1 cellular context compared by ENCODE assay signal in the genomic region with DNA sequence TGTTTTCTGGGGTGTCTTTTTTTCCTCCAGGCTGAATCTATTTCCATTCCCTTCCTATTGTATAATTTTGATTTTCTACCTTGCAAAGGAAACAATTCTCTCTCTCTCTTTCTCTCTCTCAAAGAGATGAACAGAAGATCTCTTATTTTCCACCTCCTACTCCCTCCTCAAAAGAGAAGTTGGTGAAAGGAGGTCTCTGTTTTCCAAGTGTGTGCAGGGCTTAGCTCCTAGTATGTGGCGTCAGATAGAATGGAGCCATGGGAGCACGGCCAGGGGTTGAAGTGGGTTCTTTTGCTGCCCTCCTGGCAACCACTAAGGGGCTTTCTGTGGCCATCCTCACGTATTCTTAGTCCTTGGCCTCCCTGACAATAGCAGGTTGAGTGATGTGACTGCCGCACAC.
TF ChIP-seq lines count a peak whose summit lies in the region.

No MANE protein-coding gene starts in this region.

TF ChIP-seq in SK-N-SH, 30 proteins besides CTCF, POLR2A, EP300 and RAD21 (continued from another document):
- no peak for TF ChIP-seq RCOR1 (IDR thresholded peaks at IDR 0.05; ENCODE audit: low read length)
- TF ChIP-seq JUND (IDR thresholded peaks at IDR 0.05) = no peak
- no peak for TF ChIP-seq NRF1 (IDR thresholded peaks at IDR 0.05; ENCODE audit: low read depth, low read length)
- TF ChIP-seq, protein P1, sequence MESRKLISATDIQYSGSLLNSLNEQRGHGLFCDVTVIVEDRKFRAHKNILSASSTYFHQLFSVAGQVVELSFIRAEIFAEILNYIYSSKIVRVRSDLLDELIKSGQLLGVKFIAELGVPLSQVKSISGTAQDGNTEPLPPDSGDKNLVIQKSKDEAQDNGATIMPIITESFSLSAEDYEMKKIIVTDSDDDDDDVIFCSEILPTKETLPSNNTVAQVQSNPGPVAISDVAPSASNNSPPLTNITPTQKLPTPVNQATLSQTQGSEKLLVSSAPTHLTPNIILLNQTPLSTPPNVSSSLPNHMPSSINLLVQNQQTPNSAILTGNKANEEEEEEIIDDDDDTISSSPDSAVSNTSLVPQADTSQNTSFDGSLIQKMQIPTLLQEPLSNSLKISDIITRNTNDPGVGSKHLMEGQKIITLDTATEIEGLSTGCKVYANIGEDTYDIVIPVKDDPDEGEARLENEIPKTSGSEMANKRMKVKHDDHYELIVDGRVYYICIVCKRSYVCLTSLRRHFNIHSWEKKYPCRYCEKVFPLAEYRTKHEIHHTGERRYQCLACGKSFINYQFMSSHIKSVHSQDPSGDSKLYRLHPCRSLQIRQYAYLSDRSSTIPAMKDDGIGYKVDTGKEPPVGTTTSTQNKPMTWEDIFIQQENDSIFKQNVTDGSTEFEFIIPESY (IDR thresholded peaks at IDR 0.05; ENCODE audit: borderline replicate concordance, low read depth) = no peak
- TF ChIP-seq, protein P2, sequence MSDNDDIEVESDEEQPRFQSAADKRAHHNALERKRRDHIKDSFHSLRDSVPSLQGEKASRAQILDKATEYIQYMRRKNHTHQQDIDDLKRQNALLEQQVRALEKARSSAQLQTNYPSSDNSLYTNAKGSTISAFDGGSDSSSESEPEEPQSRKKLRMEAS (IDR thresholded peaks at IDR 0.05; ENCODE audit: low read depth) = no peak
- TF ChIP-seq, protein P3, sequence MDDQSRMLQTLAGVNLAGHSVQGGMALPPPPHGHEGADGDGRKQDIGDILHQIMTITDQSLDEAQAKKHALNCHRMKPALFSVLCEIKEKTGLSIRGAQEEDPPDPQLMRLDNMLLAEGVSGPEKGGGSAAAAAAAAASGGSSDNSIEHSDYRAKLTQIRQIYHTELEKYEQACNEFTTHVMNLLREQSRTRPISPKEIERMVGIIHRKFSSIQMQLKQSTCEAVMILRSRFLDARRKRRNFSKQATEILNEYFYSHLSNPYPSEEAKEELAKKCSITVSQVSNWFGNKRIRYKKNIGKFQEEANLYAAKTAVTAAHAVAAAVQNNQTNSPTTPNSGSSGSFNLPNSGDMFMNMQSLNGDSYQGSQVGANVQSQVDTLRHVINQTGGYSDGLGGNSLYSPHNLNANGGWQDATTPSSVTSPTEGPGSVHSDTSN (IDR thresholded peaks at IDR 0.05) = no peak
- TF ChIP-seq EZH2phosphoT487 (IDR thresholded peaks at IDR 0.05; ENCODE audit: borderline replicate concordance, low read depth) = no peak
- TF ChIP-seq SMC3 (IDR thresholded peaks at IDR 0.05; ENCODE audit: low read depth, low read length) = no peak
- no peak for TF ChIP-seq SIN3A (IDR thresholded peaks at IDR 0.05; ENCODE audit: borderline replicate concordance, low read depth, low read length)
- TF ChIP-seq TCF12 (IDR thresholded peaks at IDR 0.05) = no peak
- no peak for TF ChIP-seq RXRA (IDR thresholded peaks at IDR 0.05; ENCODE audit: borderline replicate concordance, low read depth)
